In the genomic region with DNA sequence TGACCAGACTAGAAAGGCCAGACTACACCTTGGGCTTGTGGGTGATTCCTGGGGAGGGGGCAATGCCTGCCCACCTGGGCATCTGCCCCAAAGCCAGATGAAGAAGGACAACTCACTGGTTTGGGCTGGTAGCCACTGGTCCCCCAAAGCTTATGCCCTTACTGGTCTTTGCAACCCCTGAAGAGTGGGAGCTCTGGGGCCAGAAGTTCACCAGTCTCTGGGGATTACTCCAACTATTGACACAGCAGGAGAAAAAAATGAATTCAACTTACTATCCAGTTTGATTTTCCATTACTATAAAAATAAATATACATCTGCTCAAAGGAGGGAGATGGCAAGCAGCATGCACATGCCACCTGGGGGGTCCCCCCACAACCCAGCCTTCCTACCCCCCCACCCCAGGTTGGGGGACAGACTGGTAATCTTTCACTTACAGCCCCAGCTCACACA, we compare ENCODE assay signal across 9 cellular contexts. TPM values are rescaled to one million over a fixed set of nuclear protein-coding genes. Genes with fewer than 3 reads are reported as not detected.
DNase-seq lines count a peak whose midpoint lies in the region; ATAC-seq and TF ChIP-seq lines count a peak whose summit lies in the region.
"Had no signal": no experiment of that assay in that cellular context is flagged by ENCODE, and none has a peak within 500 bp of the region (broad histone marks: within the 10 kb centered on the region; RNA-seq: fewer than 3 reads in every experiment).

No MANE protein-coding gene starts in this region.

- peaks cover 60% of the 10 kb centered on the region for H4K20me1 ChIP-seq in DND-41 (ENCODE audit: insufficient read depth, low read length)
- peaks cover 2% of the 10 kb centered on the region for H4K20me1 ChIP-seq in fibroblast of lung (ENCODE audit: control insufficient read depth, extremely low read depth, insufficient read depth, low read length)
- no peaks in the 10 kb centered on the region for H4K20me1 ChIP-seq in MM.1S (ENCODE audit: insufficient read depth, low read length)

- intact Hi-C loops in prostate gland (cut with DNase I): loop anchor here (5.0 kb wide), 3 partner anchors 109 to 299 kb away; partner anchors contain the start of gene WASF2

- H3K4me1 ChIP-seq in DND-41 (ENCODE audit: insufficient read depth, low read length) (peaks cover 81% of the 10 kb centered on the region), fibroblast of lung (ENCODE audit: control insufficient read depth, extremely low read depth, insufficient read depth, low read length) (peaks cover 34% of the 10 kb centered on the region), prostate gland (replicated peaks) (peaks cover 9% of the 10 kb centered on the region), MM.1S (ENCODE audit: low read length) (no peaks in the 10 kb centered on the region)

- no peak for TF ChIP-seq POLR2A in prostate gland (IDR thresholded peaks at IDR 0.05)

- H3K4me2 ChIP-seq in DND-41 (ENCODE audit: insufficient read depth, low read length) (peak overlapping the region; percentile 64), fibroblast of lung (ENCODE audit: extremely low read depth, insufficient read depth, low read length) (peak overlapping the region; percentile 97), MM.1S (ENCODE audit: low read depth, low read length) (no peak overlapping the region)

- H3K27ac ChIP-seq in DND-41 (ENCODE audit: low read length) (peak overlapping the region; percentile 72), SK-N-MC (peak overlapping the region; percentile 75), fibroblast of lung (ENCODE audit: insufficient read depth, low read length) (peak overlapping the region; percentile 10), prostate gland (peak overlapping the region; percentile 93 to 96), MM.1S (ENCODE audit: low read length) (no peak overlapping the region)

- H3K27me3 ChIP-seq in DND-41 (ENCODE audit: insufficient read depth, low read length, poor library complexity) (no peaks in the 10 kb centered on the region), fibroblast of lung (ENCODE audit: control insufficient read depth, insufficient read depth, low read length) (no peaks in the 10 kb centered on the region), prostate gland (replicated peaks; ENCODE audit: insufficient read depth) (no peaks in the 10 kb centered on the region), MM.1S (replicated peaks; ENCODE audit: insufficient read depth, low read length) (no peaks in the 10 kb centered on the region)

- H3K9me3 ChIP-seq in DND-41 (ENCODE audit: insufficient read depth, low read length, severe bottlenecking) (no peaks in the 10 kb centered on the region), SK-N-MC (ENCODE audit: low read depth, low read length) (no peaks in the 10 kb centered on the region), fibroblast of lung (ENCODE audit: control insufficient read depth, insufficient read depth, low read depth, low read length) (no peaks in the 10 kb centered on the region), prostate gland (no peaks in the 10 kb centered on the region), MM.1S (replicated peaks; ENCODE audit: insufficient read depth, low read length) (no peaks in the 10 kb centered on the region)

- no peaks in the 10 kb centered on the region for H3K9me2 ChIP-seq in MM.1S (replicated peaks; ENCODE audit: insufficient read depth, low read length)

- no peak for ATAC-seq in DND-41 (ENCODE audit: insufficient read depth, low read depth)

- no peak for TF ChIP-seq CTCF in DND-41 (IDR thresholded peaks at IDR 0.05; ENCODE audit: borderline replicate concordance, extremely low read depth, low read length, poor library complexity, severe bottlenecking)
- no peak for TF ChIP-seq CTCF in fibroblast of lung (conservative IDR thresholded peaks at IDR 0.05 in 1 of 2, IDR thresholded peaks at IDR 0.05 in 1 of 2; ENCODE audit: low read depth in 1 of 2, low read length in 2 of 2)
- no peak for TF ChIP-seq CTCF in prostate gland (IDR thresholded peaks at IDR 0.05)
- no peak for TF ChIP-seq CTCF in MM.1S (IDR thresholded peaks at IDR 0.05; ENCODE audit: low read length)

- H3F3A ChIP-seq in MM.1S (ENCODE audit: insufficient read depth, low read length): no peaks in the 10 kb centered on the region

- peak overlapping the region in 1 of 2 experiments; percentile 68; a peak in 3 of 4 replicates for H3K4me3 ChIP-seq in DND-41 (ENCODE audit: low read depth in 1 of 2, low read length in 2 of 2)
- peak overlapping the region; percentile 94 for H3K4me3 ChIP-seq in SK-N-MC
- H3K4me3 ChIP-seq in fibroblast of lung (replicated peaks in 1 of 4; ENCODE audit: control extremely low read depth in 1 of 4, insufficient read depth in 1 of 4, low read depth in 3 of 4, low read length in 4 of 4): peak overlapping the region; percentile 65 to 93 (median 84)
- H3K4me3 ChIP-seq in prostate gland: peak overlapping the region; percentile 76 to 90
- H3K4me3 ChIP-seq in MM.1S (ENCODE audit: low read length): no peak overlapping the region

- DNase-seq in DND-41 (no peak), SK-N-MC (ENCODE audit: low read depth, low spot score) (no peak), fibroblast of lung (ENCODE audit: low read depth in 2 of 2) (no peak), prostate gland (ENCODE audit: low spot score) (no peak), DMS53 (lab: John Stamatoyannopoulos, UW) (no peak), MM.1S (no peak), NCI-H2029 (lab: John Stamatoyannopoulos, UW) (no peak)
- no peak for DNase-seq in activated CD8-positive, alpha-beta memory T cell treated with anti-CD3 and anti-CD28 coated beads, Interleukin-2, amount 50 U/mL, for 4 hours
- DNase-seq: NCI-H1694 had no signal

- H3K9ac ChIP-seq in DND-41 (ENCODE audit: low read depth, low read length): peak overlapping the region; percentile 91
- H3K9ac ChIP-seq in SK-N-MC (ENCODE audit: insufficient read length): peak overlapping the region; percentile 56
- peak overlapping the region; percentile 58 for H3K9ac ChIP-seq in fibroblast of lung (ENCODE audit: insufficient read depth, low read length)
- H3K9ac ChIP-seq in MM.1S (ENCODE audit: low read length): no peak overlapping the region

- H3K36me3 ChIP-seq in DND-41 (ENCODE audit: insufficient read depth, low read length) (peaks cover 9% of the 10 kb centered on the region), SK-N-MC (ENCODE audit: insufficient read depth, low read length) (no peaks in the 10 kb centered on the region), fibroblast of lung (ENCODE audit: control insufficient read depth, insufficient read depth, low read length) (no peaks in the 10 kb centered on the region), prostate gland (no peaks in the 10 kb centered on the region), MM.1S (replicated peaks; ENCODE audit: insufficient read depth, low read length) (no peaks in the 10 kb centered on the region)

- H2AFZ ChIP-seq in DND-41 (ENCODE audit: low read depth, low read length): no peak overlapping the region
- H2AFZ ChIP-seq in fibroblast of lung (ENCODE audit: low read length): no peak overlapping the region
- H2AFZ ChIP-seq in MM.1S (ENCODE audit: low read length): no peak overlapping the region

- H3K79me2 ChIP-seq in DND-41 (ENCODE audit: insufficient read depth, low read length) (peaks cover 75% of the 10 kb centered on the region), fibroblast of lung (ENCODE audit: control insufficient read depth, insufficient read depth, low read length) (peaks cover 67% of the 10 kb centered on the region), MM.1S (ENCODE audit: low read length) (no peaks in the 10 kb centered on the region)

RNA-seq across cellular contexts. Expression of gene AHDC1, which starts 2.6 kb away (rescaled TPM):
- total RNA-seq in fibroblast of lung (5.1 and 6.9 TPM in 2 replicates), prostate gland (10 to 100 TPM; 27.1 to 83.7 TPM)
- 3.1 and 4.2 TPM in 2 replicates for polyA plus RNA-seq in fibroblast of lung
- 12.4 and 22.9 TPM in 2 replicates for polyA plus RNA-seq in fibroblast of lung (2012)
- polyA minus RNA-seq in fibroblast of lung (ENCODE audit: low replicate concordance): 17.7 and 33.1 TPM in 2 replicates

RNA-seq across cellular contexts. Expression of gene FGR, which starts 33.6 kb away (rescaled TPM):
- under 0.01 TPM in 1 of 2 replicates, not detected in the other for total RNA-seq in fibroblast of lung
- not detected in 2 replicates for polyA plus RNA-seq in fibroblast of lung
- not detected in 2 replicates for polyA plus RNA-seq in fibroblast of lung (2012)
- polyA minus RNA-seq in fibroblast of lung (ENCODE audit: low replicate concordance): not detected in 2 replicates
- 10 to 100 TPM in 1 of 2 donors, 1 to 10 TPM in 1; 4.0 to 10.8 TPM for total RNA-seq in prostate gland
